ENCODE assay signal across 8 cellular contexts in the genomic region with DNA sequence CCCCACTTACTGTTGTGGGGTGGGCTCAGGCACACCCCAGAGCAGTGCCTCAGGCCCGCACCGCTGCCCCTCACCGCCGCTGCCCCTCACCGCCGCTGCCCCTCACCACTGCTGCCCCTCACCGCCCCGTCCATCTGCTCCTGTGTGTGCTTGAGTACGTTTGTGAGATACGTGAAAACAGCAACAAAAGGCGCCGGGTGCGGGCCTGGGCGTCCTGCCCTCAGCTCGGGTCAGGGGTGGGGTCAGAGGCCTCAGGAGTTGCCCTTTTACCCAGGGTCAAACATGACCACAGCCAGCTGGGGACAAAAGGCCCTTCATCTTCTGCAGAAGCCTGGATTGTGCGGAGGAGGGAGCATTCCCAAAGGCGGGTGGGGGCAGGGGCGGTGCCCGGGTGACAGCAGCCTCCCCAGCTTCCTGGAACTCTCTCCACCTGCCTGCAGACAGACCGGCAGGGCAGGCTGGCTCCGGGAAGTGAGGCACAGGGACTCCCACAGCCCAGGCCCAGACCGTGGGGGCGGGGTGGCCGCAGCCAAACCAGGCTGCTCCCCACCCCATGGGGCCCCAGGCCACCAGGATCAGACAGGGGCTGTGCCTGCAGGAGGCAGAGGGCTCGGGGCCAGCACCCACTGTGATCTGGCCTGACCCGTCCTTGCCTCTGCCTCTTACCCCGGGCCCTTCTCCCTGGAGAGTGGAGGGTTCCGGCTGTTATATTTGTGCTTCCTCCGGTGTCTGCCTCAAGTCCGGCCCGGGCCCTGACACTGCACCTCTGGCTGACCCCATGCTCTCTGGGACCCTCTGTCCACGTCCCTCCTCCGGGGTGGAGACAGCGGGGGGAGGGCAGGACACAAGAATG. TPM values are rescaled to one million over a fixed set of nuclear protein-coding genes. Genes with fewer than 3 reads are reported as not detected.
DNase-seq lines count a peak whose midpoint lies in the region; ATAC-seq, FAIRE-seq and TF ChIP-seq lines count a peak whose summit lies in the region.

No MANE protein-coding gene starts in this region.

- peaks cover 45 to 87% of the 10 kb centered on the region in 2 experiments for H3K4me1 ChIP-seq in K562 (replicated peaks in 1 of 2; ENCODE audit: control insufficient read depth in 2 of 2, insufficient read depth in 2 of 2, low read length in 2 of 2)
- peaks cover 47 to 92% of the 10 kb centered on the region in 2 donors for H3K4me1 ChIP-seq in left lung

- DNase-seq in AG08396 (ENCODE audit: low spot score), result peak; percentile 27
- peak; percentile 10 for DNase-seq in HEK293T (ENCODE audit: extremely low spot score)
- peak; percentile 84 to 90 (median 90) for DNase-seq in K562 (ENCODE audit: extremely low read depth in 1 of 4, low spot score in 3 of 4)
- DNase-seq in left lung, result peak; percentile 91 to 94
- DNase-seq in substantia nigra (lab: John Stamatoyannopoulos, UW), result peak in 47 of 49 donors; percentile 36 to 92 (median 73)
- DNase-seq in stimulated activated naive CD4-positive, alpha-beta T cell (lab: John Stamatoyannopoulos, UW), result no peak
- DNase-seq in SW 1271 (lab: John Stamatoyannopoulos, UW), result no peak

- H3K9me3 ChIP-seq in K562 (replicated peaks; ENCODE audit: control insufficient read depth, insufficient read depth, low read depth, low read length) (no peaks in the 10 kb centered on the region), left lung (no peaks in the 10 kb centered on the region)

- no peaks in the 10 kb centered on the region for H3K9me1 ChIP-seq in K562 (ENCODE audit: control insufficient read depth, insufficient read depth, low read length)

- no peak for TF ChIP-seq POLR2A in K562 (conservative IDR thresholded peaks at IDR 0.05)

- POLR2A ChIA-PET in HEK293T (lab: Yijun Ruan, JAX) (interaction anchor here (1.3 to 2.2 kb wide), 2 partner anchors 25 to 34 kb away, joined by 5 to 10 read pairs; a partner anchor contains a TSS), K562 (lab: Yijun Ruan, JAX) (interaction anchor here (0.5 to 1.0 kb wide), 5 partner anchors 11 to 144 kb away, joined by 3 to 6 read pairs (median 3); a partner anchor contains a TSS)

- TF ChIP-seq RAD21 in K562 (CRISPR knock-in tag; conservative IDR thresholded peaks at IDR 0.05 in 1 of 2, IDR thresholded peaks at IDR 0.05 in 1 of 2), result peak; percentile 14 to 39; a peak in 2 of 4 replicates

- intact Hi-C loops in K562 (cut with micrococcal nuclease), result no loop called here
- intact Hi-C loops in left lung (cut with DNase I), result no loop called here

- in situ Hi-C loops in K562 (cut with MboI), result no loop called here

- peak overlapping the region; percentile 57 for H3K27ac ChIP-seq in K562 (ENCODE audit: extremely low read depth, low read depth, low read length)
- peak overlapping the region; percentile 84 to 91 for H3K27ac ChIP-seq in left lung
- peak overlapping the region; percentile 98 for H3K27ac ChIP-seq in substantia nigra (ENCODE audit: low read depth, low read length, poor library complexity, severe bottlenecking)

- H3K36me3 ChIP-seq in K562 (ENCODE audit: control insufficient read depth, insufficient read depth, low read length) (no peaks in the 10 kb centered on the region), left lung (no peaks in the 10 kb centered on the region)

- H3K27me3 ChIP-seq in K562 (ENCODE audit: control insufficient read depth in 2 of 2, insufficient read depth in 2 of 2, low read length in 2 of 2), result no peaks in the 10 kb centered on the region
- peaks cover 0 to 87% of the 10 kb centered on the region in 2 donors for H3K27me3 ChIP-seq in left lung

- H3K4me3 ChIP-seq in K562 (no peak overlapping the region; the same call in 1 of the 2 replicates), left lung (peak overlapping the region in 1 of 2 donors; percentile 52)

- no peaks in the 10 kb centered on the region; the same call in 2 of the 3 replicates for H3K79me2 ChIP-seq in K562 (ENCODE audit: control insufficient read depth, insufficient read depth, low read length)

- peak overlapping the region; percentile 60 for H2AFZ ChIP-seq in K562 (ENCODE audit: low read depth, low read length)

- peak; percentile 86 for FAIRE-seq in K562 (lab: Jason Lieb, UNC)

- TF ChIP-seq CTCF in K562 (IDR thresholded peaks at IDR 0.05 in 2 of 3, conservative IDR thresholded peaks at IDR 0.05 in 1 of 3; ENCODE audit: insufficient read depth in 2 of 3, low read depth in 1 of 3, low read length in 3 of 3), result no peak
- no peak for TF ChIP-seq CTCF in left lung (IDR thresholded peaks at IDR 0.05)

- no TSS peak for BruUV-seq in K562 (replicated peaks; lab: Mats Ljungman, UMichigan)

- peak overlapping the region; percentile 55 for H3K4me2 ChIP-seq in K562 (ENCODE audit: insufficient read depth, low read length)

- ATAC-seq in K562 (peak; percentile 61), left lung (peak; percentile 61), HG03025 (IDR thresholded peaks at IDR 0.05; ENCODE audit: low FRiP score, unreplicated experiment) (no peak)

- CTCF ChIA-PET in HEK293T (lab: Yijun Ruan, JAX), result interaction anchor here (0.8 to 3.0 kb wide), 2 partner anchors 8 to 34 kb away, joined by 3 to 13 read pairs; a partner anchor contains a TSS
- CTCF ChIA-PET in K562 (lab: Yijun Ruan, JAX; ENCODE audit: low intra/inter-chr PET ratio), result interaction anchor here (0.6 kb wide), 1 partner anchor 34 kb away, joined by 3 read pairs; no protein-coding TSS in a partner anchor

- H4K20me1 ChIP-seq in K562 (replicated peaks; ENCODE audit: control insufficient read depth, insufficient read depth, low read length), result no peaks in the 10 kb centered on the region

- H3K9ac ChIP-seq in K562 (ENCODE audit: insufficient read depth in 1 of 2, low read depth in 2 of 2, low read length in 2 of 2), result peak overlapping the region; percentile 34 to 90; a peak in 3 of 4 replicates

- WGBS in K562 (ENCODE audit: insufficient coverage, low coverage, missing lambda C conversion rate), result 22% methylated on average over 30 of the region's 34 CpGs

- peak; percentile 59; the same call in 1 of the 2 replicates for TF ChIP-seq EP300 in K562 (IDR thresholded peaks at IDR 0.05; ENCODE audit: low read length)

RNA-seq across cellular contexts. Expression of a gene that starts 2.3 kb away (rescaled TPM):
- total RNA-seq in K562 (2011; cell fraction: chromatin; rRNA removed; ENCODE audit: low replicate concordance), result 0.76 and 5.5 TPM in 2 replicates
- 5.1 and 7.2 TPM in 2 replicates for total RNA-seq in K562 (2011; cell fraction: nucleolus; rRNA removed)
- 1.9 and 3.4 TPM in 2 replicates for total RNA-seq in K562 (2011; cell fraction: nucleoplasm; rRNA removed)
- total RNA-seq in K562 (2014; rRNA removed), result 4.0 and 4.6 TPM in 2 replicates
- total RNA-seq in K562 (2014; rRNA removed; fragmentation: Illumina TruSeq; extraction: Trizol), result 0.03 and 0.04 TPM in 2 replicates
- total RNA-seq in K562 (2015; rRNA removed; fragmentation: Illumina TruSeq; extraction: Trizol), result 0.98 and 1.2 TPM in 2 replicates
- 6.4 and 7.1 TPM in 2 replicates for total RNA-seq in K562 (2021)
- 0.85 and 1.6 TPM in 2 replicates for polyA plus RNA-seq in K562 (2011; rRNA removed)
- 1.3 and 7.5 TPM in 2 replicates for polyA plus RNA-seq in K562 (2011; cell fraction: cytosol; rRNA removed)
- 3.0 and 6.5 TPM in 2 replicates for polyA plus RNA-seq in K562 (2011; cell fraction: nucleus; rRNA removed)
- 3.8 and 6.1 TPM in 2 replicates for polyA plus RNA-seq in K562 (2012)
- polyA plus RNA-seq in K562 (2014; fragmentation: Illumina TruSeq; extraction: Trizol), result 0.16 and 0.84 TPM in 2 replicates
- under 1 TPM; 0.01 to 0.06 TPM for polyA plus RNA-seq in K562 (2014; fragmentation: Nextera tagmentation; extraction: Ambion mirVana)
- polyA plus RNA-seq in K562 (2014; rRNA removed), result 2.6 and 3.0 TPM in 2 replicates
- 0.42 and 0.69 TPM in 2 replicates for polyA minus RNA-seq in K562 (2011; rRNA and poly(A)+ RNA removed)
- 2.0 and 2.4 TPM in 2 replicates for polyA minus RNA-seq in K562 (2011; cell fraction: cytosol; rRNA and poly(A)+ RNA removed)
- 2.7 and 4.3 TPM in 2 replicates for polyA minus RNA-seq in K562 (2011; cell fraction: nucleus; rRNA and poly(A)+ RNA removed)
- total RNA-seq in left lung, result 100 to 1,000 TPM; 113 to 147 TPM

RNA-seq across cellular contexts. Expression of a gene that starts 12.1 kb away (rescaled TPM):
- total RNA-seq in K562 (2011; cell fraction: chromatin; rRNA removed; ENCODE audit: low replicate concordance), result not detected in 2 replicates
- total RNA-seq in K562 (2011; cell fraction: nucleolus; rRNA removed), result not detected in 2 replicates
- 0.37 TPM in 1 of 2 replicates, not detected in the other for total RNA-seq in K562 (2011; cell fraction: nucleoplasm; rRNA removed)
- total RNA-seq in K562 (2014; rRNA removed) (not detected in 2 replicates), K562 (2014; rRNA removed; fragmentation: Illumina TruSeq; extraction: Trizol) (not detected in 2 replicates), K562 (2015; rRNA removed; fragmentation: Illumina TruSeq; extraction: Trizol) (not detected in 2 replicates), K562 (2021) (not detected in 2 replicates), left lung (10 to 100 TPM; 18.4 to 35.2 TPM)
- polyA plus RNA-seq in K562 (2011; rRNA removed) (not detected in 2 replicates), K562 (2014; fragmentation: Illumina TruSeq; extraction: Trizol) (not detected in 2 replicates), K562 (2014; fragmentation: Nextera tagmentation; extraction: Ambion mirVana) (not detected), K562 (2014; rRNA removed) (not detected in 2 replicates)
- not detected in 2 replicates for polyA plus RNA-seq in K562 (2011; cell fraction: cytosol; rRNA removed)
- polyA plus RNA-seq in K562 (2011; cell fraction: nucleus; rRNA removed), result not detected in 2 replicates
- 0.11 TPM in 1 of 2 replicates, not detected in the other for polyA plus RNA-seq in K562 (2012)
- polyA minus RNA-seq in K562 (2011; rRNA and poly(A)+ RNA removed), result not detected in 2 replicates
- not detected in 2 replicates for polyA minus RNA-seq in K562 (2011; cell fraction: cytosol; rRNA and poly(A)+ RNA removed)
- polyA minus RNA-seq in K562 (2011; cell fraction: nucleus; rRNA and poly(A)+ RNA removed), result not detected in 2 replicates

RNA-seq across cellular contexts. Expression of a gene that starts 16.3 kb away (rescaled TPM):
- 0.21 TPM in 1 of 2 replicates, not detected in the other for total RNA-seq in K562 (2011; cell fraction: chromatin; rRNA removed; ENCODE audit: low replicate concordance)
- total RNA-seq in K562 (2011; cell fraction: nucleolus; rRNA removed), result under 0.01 and 0.13 TPM in 2 replicates
- 0.07 and 0.23 TPM in 2 replicates for total RNA-seq in K562 (2011; cell fraction: nucleoplasm; rRNA removed)
- total RNA-seq in K562 (2014; rRNA removed) (not detected in 2 replicates), K562 (2014; rRNA removed; fragmentation: Illumina TruSeq; extraction: Trizol) (not detected in 2 replicates), K562 (2015; rRNA removed; fragmentation: Illumina TruSeq; extraction: Trizol) (not detected in 2 replicates), K562 (2021) (0.18 and 0.60 TPM in 2 replicates), left lung (10 to 100 TPM in 1 of 2 donors, 1 to 10 TPM in 1; 9.9 to 14.9 TPM)
- polyA plus RNA-seq in K562 (2011; rRNA removed) (0.03 and 0.04 TPM in 2 replicates), K562 (2014; fragmentation: Illumina TruSeq; extraction: Trizol) (not detected in 2 replicates), K562 (2014; fragmentation: Nextera tagmentation; extraction: Ambion mirVana) (not detected), K562 (2014; rRNA removed) (not detected in 2 replicates)
- polyA plus RNA-seq in K562 (2011; cell fraction: cytosol; rRNA removed), result 0.09 and 0.16 TPM in 2 replicates
- 0.10 and 0.21 TPM in 2 replicates for polyA plus RNA-seq in K562 (2011; cell fraction: nucleus; rRNA removed)
- polyA plus RNA-seq in K562 (2012), result 0.05 and 0.39 TPM in 2 replicates
- polyA minus RNA-seq in K562 (2011; rRNA and poly(A)+ RNA removed), result not detected in 2 replicates
- not detected in 2 replicates for polyA minus RNA-seq in K562 (2011; cell fraction: cytosol; rRNA and poly(A)+ RNA removed)
- 0.11 TPM in 1 of 2 replicates, not detected in the other for polyA minus RNA-seq in K562 (2011; cell fraction: nucleus; rRNA and poly(A)+ RNA removed)

RNA-seq across cellular contexts. Expression of a gene that starts 26.1 kb away (rescaled TPM):
- total RNA-seq in K562 (2011; cell fraction: chromatin; rRNA removed; ENCODE audit: low replicate concordance), result 98.1 and 170 TPM in 2 replicates
- total RNA-seq in K562 (2011; cell fraction: nucleolus; rRNA removed), result 136 and 139 TPM in 2 replicates
- 122 and 137 TPM in 2 replicates for total RNA-seq in K562 (2011; cell fraction: nucleoplasm; rRNA removed)
- total RNA-seq in K562 (2014; rRNA removed), result 352 and 355 TPM in 2 replicates
- 208 and 222 TPM in 2 replicates for total RNA-seq in K562 (2014; rRNA removed; fragmentation: Illumina TruSeq; extraction: Trizol)
- 205 and 216 TPM in 2 replicates for total RNA-seq in K562 (2015; rRNA removed; fragmentation: Illumina TruSeq; extraction: Trizol)
- total RNA-seq in K562 (2021), result 224 and 229 TPM in 2 replicates
- 144 and 187 TPM in 2 replicates for polyA plus RNA-seq in K562 (2011; rRNA removed)
- 164 and 188 TPM in 2 replicates for polyA plus RNA-seq in K562 (2011; cell fraction: cytosol; rRNA removed)
- polyA plus RNA-seq in K562 (2011; cell fraction: nucleus; rRNA removed), result 104 and 152 TPM in 2 replicates
- polyA plus RNA-seq in K562 (2012), result 195 and 375 TPM in 2 replicates
- 180 and 264 TPM in 2 replicates for polyA plus RNA-seq in K562 (2014; fragmentation: Illumina TruSeq; extraction: Trizol)
- 100 to 1,000 TPM; 570 to 671 TPM for polyA plus RNA-seq in K562 (2014; fragmentation: Nextera tagmentation; extraction: Ambion mirVana)
- polyA plus RNA-seq in K562 (2014; rRNA removed), result 420 and 491 TPM in 2 replicates
- polyA minus RNA-seq in K562 (2011; rRNA and poly(A)+ RNA removed), result 121 and 163 TPM in 2 replicates
- 99.9 and 107 TPM in 2 replicates for polyA minus RNA-seq in K562 (2011; cell fraction: cytosol; rRNA and poly(A)+ RNA removed)
- 44.2 and 57.5 TPM in 2 replicates for polyA minus RNA-seq in K562 (2011; cell fraction: nucleus; rRNA and poly(A)+ RNA removed)
- total RNA-seq in left lung, result 100 to 1,000 TPM in 1 of 2 donors, 10 to 100 TPM in 1; 69.5 to 103 TPM

RNA-seq across cellular contexts. Expression of a gene that starts 34.0 kb away (rescaled TPM):
- total RNA-seq in K562 (2011; cell fraction: chromatin; rRNA removed; ENCODE audit: low replicate concordance), result 996 and 1,265 TPM in 2 replicates
- 508 and 525 TPM in 2 replicates for total RNA-seq in K562 (2011; cell fraction: nucleolus; rRNA removed)
- 788 and 831 TPM in 2 replicates for total RNA-seq in K562 (2011; cell fraction: nucleoplasm; rRNA removed)
- total RNA-seq in K562 (2014; rRNA removed), result 147 and 176 TPM in 2 replicates
- total RNA-seq in K562 (2014; rRNA removed; fragmentation: Illumina TruSeq; extraction: Trizol), result 65.1 and 66.7 TPM in 2 replicates
- 91.0 and 94.5 TPM in 2 replicates for total RNA-seq in K562 (2015; rRNA removed; fragmentation: Illumina TruSeq; extraction: Trizol)
- total RNA-seq in K562 (2021), result 141 and 167 TPM in 2 replicates
- polyA plus RNA-seq in K562 (2011; rRNA removed), result 236 and 265 TPM in 2 replicates
- 71.9 and 133 TPM in 2 replicates for polyA plus RNA-seq in K562 (2011; cell fraction: cytosol; rRNA removed)
- polyA plus RNA-seq in K562 (2011; cell fraction: nucleus; rRNA removed), result 2,539 and 2,548 TPM in 2 replicates
- polyA plus RNA-seq in K562 (2012), result 104 and 250 TPM in 2 replicates
- 81.0 and 89.7 TPM in 2 replicates for polyA plus RNA-seq in K562 (2014; fragmentation: Illumina TruSeq; extraction: Trizol)
- 1 to 10 TPM; 2.8 to 5.6 TPM for polyA plus RNA-seq in K562 (2014; fragmentation: Nextera tagmentation; extraction: Ambion mirVana)
- polyA plus RNA-seq in K562 (2014; rRNA removed), result 245 and 287 TPM in 2 replicates
- 70.2 and 76.2 TPM in 2 replicates for polyA minus RNA-seq in K562 (2011; rRNA and poly(A)+ RNA removed)
- polyA minus RNA-seq in K562 (2011; cell fraction: cytosol; rRNA and poly(A)+ RNA removed), result 31.4 and 45.0 TPM in 2 replicates
- polyA minus RNA-seq in K562 (2011; cell fraction: nucleus; rRNA and poly(A)+ RNA removed), result 260 and 342 TPM in 2 replicates
- total RNA-seq in left lung, result 100 to 1,000 TPM; 142 to 161 TPM

Comparison
In these comparisons a context has a peak if more than half of its experiments do, and no peak if none do; other contexts are left out.
1. DNase-seq: peak in AG08396 (single experiment), HEK293T (single experiment), K562 (4 of 4), left lung (2 of 2) and substantia nigra (47 of 49); none in stimulated activated naive CD4-positive, alpha-beta T cell (0 of 6) and SW 1271 (0 of 2).
2. RNA of a gene that starts 2.3 kb away (total RNA-seq): 113 to 147 TPM in left lung; 0.03 to 7.2 TPM in K562; every median in the first group is over 10 times any median in the second.
3. RNA of a gene that starts 12.1 kb away (total RNA-seq): 18.4 to 35.2 TPM in left lung; 0.37 TPM in K562; every median in the first group is over 10 times any median in the second.
4. RNA of a gene that starts 16.3 kb away (total RNA-seq): 9.9 to 14.9 TPM in left lung; under 0.01 to 0.60 TPM in K562; every median in the first group is over 4 times any median in the second.
5. Peak in every context shown above with its lines, with median percentiles within 50 percentile points of each other: H3K27ac ChIP-seq.